ENCODE assay signal across 23 cellular contexts in genomic region chr1:174777262-174777661, GRCh38.
"Had no signal": no experiment of that assay in that cellular context is flagged by ENCODE, and none has a peak within 500 bp of the region (broad histone marks: within the 10 kb centered on the region; RNA-seq: fewer than 3 reads in every experiment).

No MANE protein-coding gene starts in this region.

- H3K4me1 ChIP-seq: adrenal gland, breast epithelium had no signal

- DNase-seq: activated CD4-positive, alpha-beta T cell treated with anti-CD3 and anti-CD28 coated beads for 36 hours; activated CD8-positive, alpha-beta memory T cell treated with anti-CD3 and anti-CD28 coated beads, Interleukin-2, amount 50 U/mL, for 4 hours; activated CD8-positive, alpha-beta T cell treated with anti-CD3 and anti-CD28 coated beads for 36 hours; activated naive CD4-positive, alpha-beta T cell treated with anti-CD3 and anti-CD28 coated beads, Interleukin-2, amount 50 U/mL, for 16 hours; activated naive CD8-positive, alpha-beta T cell treated with anti-CD3 and anti-CD28 coated beads, Interleukin-2, amount 10 ng/mL, durations not matched to agents 7 days and 5 days; adrenal gland; anterior cingulate cortex; caudate nucleus; NCI-H1092 treated with DMSO at 0.1 percent for 48 hours; NCI-H1417 treated with DMSO at 0.1 percent for 48 hours; NCI-H1694; NCI-H2029; NCI-H510A treated with DMSO at 0.1 percent for 48 hours; PC-9; RPMI8226; T-cell; T-helper 2 cell; T1000 had no signal

- H3K4me2 ChIP-seq: KMS-11, PC-9 had no signal

- H3K36me3 ChIP-seq: adrenal gland, breast epithelium had no signal

- ATAC-seq: activated CD4-positive, alpha-beta T cell treated with anti-CD3 and anti-CD28 coated beads for 36 hours; activated CD8-positive, alpha-beta T cell treated with anti-CD3 and anti-CD28 coated beads for 36 hours; Right ventricle myocardium inferior; T-cell had no signal

- H3K4me3 ChIP-seq: adrenal gland, breast epithelium, PC-9, SK-N-MC had no signal

- H3K9me3 ChIP-seq: adrenal gland, breast epithelium had no signal

- H3K27ac ChIP-seq: adrenal gland, breast epithelium, KMS-11, PC-9, SK-N-MC, VCaP had no signal

- H2AFZ ChIP-seq: PC-9 had no signal
